ENCODE assay signal across 24 cellular contexts in genomic region chr22:23380230-23380573, GRCh38.
DNase-seq lines count a peak whose midpoint lies in the region; ATAC-seq and TF ChIP-seq lines count a peak whose summit lies in the region.
"Had no signal": no experiment of that assay in that cellular context is flagged by ENCODE, and none has a peak within 500 bp of the region (broad histone marks: within the 10 kb centered on the region; RNA-seq: fewer than 3 reads in every experiment).

No MANE protein-coding gene starts in this region.

- H3K27me3 Mint-ChIP-seq in natural killer cell treated with Interleukin-12 subunit alpha and Interleukin-12 subunit beta and Interleukin-15 and Interleukin-18, amount 100 ng/mL, for 72 hours = peaks cover 5 to 20% of the 10 kb centered on the region in 2 donors
- peaks cover 5 to 7% of the 10 kb centered on the region in 2 donors for H3K27me3 Mint-ChIP-seq in natural killer cell (ENCODE audit: low read depth in 2 of 2)
- H3K27me3 Mint-ChIP-seq in chondrocyte (ENCODE audit: low read depth) = peaks cover 13% of the 10 kb centered on the region
- H3K27me3 Mint-ChIP-seq: activated naive CD8-positive, alpha-beta T cell had no signal

- H3K4me3 Mint-ChIP-seq in natural killer cell treated with Interleukin-12 subunit alpha and Interleukin-12 subunit beta and Interleukin-15 and Interleukin-18, amount 100 ng/mL, for 72 hours = no peak overlapping the region
- H3K4me3 Mint-ChIP-seq in natural killer cell (no peak overlapping the region), chondrocyte (ENCODE audit: unreplicated experiment) (no peak overlapping the region)
- H3K4me3 Mint-ChIP-seq: activated CD8-positive, alpha-beta T cell treated with anti-CD3 and anti-CD28 coated beads, Interleukin-2, amount 10 ng/mL, durations not matched to agents 7 days and 5 days; activated naive CD8-positive, alpha-beta T cell; CD8-positive, alpha-beta T cell; nephron; stimulated activated naive CD8-positive, alpha-beta T cell treated with anti-CD3 and anti-CD28 coated beads, Interleukin-15, amount 100 ng/mL, for 72 hours; T-helper 17 cell had no signal

- H3K36me3 Mint-ChIP-seq in natural killer cell treated with Interleukin-12 subunit alpha and Interleukin-12 subunit beta and Interleukin-15 and Interleukin-18, amount 100 ng/mL, for 72 hours = no peaks in the 10 kb centered on the region
- H3K36me3 Mint-ChIP-seq in natural killer cell (no peaks in the 10 kb centered on the region), chondrocyte (ENCODE audit: low read depth) (no peaks in the 10 kb centered on the region)
- H3K36me3 Mint-ChIP-seq: activated naive CD8-positive, alpha-beta T cell; CD8-positive, alpha-beta T cell had no signal

- peaks cover 0 to 9% of the 10 kb centered on the region in 2 donors for H3K4me1 Mint-ChIP-seq in natural killer cell treated with Interleukin-12 subunit alpha and Interleukin-12 subunit beta and Interleukin-15 and Interleukin-18, amount 100 ng/mL, for 72 hours (ENCODE audit: low read depth in 2 of 2)
- H3K4me1 Mint-ChIP-seq in natural killer cell (peaks cover 6 to 9% of the 10 kb centered on the region in 2 donors), chondrocyte (ENCODE audit: low read depth) (peaks cover 4% of the 10 kb centered on the region)
- H3K4me1 Mint-ChIP-seq: stimulated activated naive CD8-positive, alpha-beta T cell treated with anti-CD3 and anti-CD28 coated beads, Interleukin-15, amount 100 ng/mL, for 72 hours; T-helper 17 cell had no signal

- H3K27ac Mint-ChIP-seq in natural killer cell treated with Interleukin-12 subunit alpha and Interleukin-12 subunit beta and Interleukin-15 and Interleukin-18, amount 100 ng/mL, for 72 hours = no peak overlapping the region
- H3K27ac Mint-ChIP-seq in natural killer cell (no peak overlapping the region), chondrocyte (ENCODE audit: unreplicated experiment) (no peak overlapping the region)
- H3K27ac Mint-ChIP-seq: activated naive CD8-positive, alpha-beta T cell; activated T-helper 2 cell treated with anti-CD3 and anti-CD28 coated beads, Interferon-gamma antibody, Interleukin-2, Interleukin-4, amounts not matched to agents 10 μg/mL and 5 μg/mL and 100 μg/mL, durations not matched to agents 14 hours and 24 hours and 36 hours; CD8-positive, alpha-beta T cell; nephron; T-helper 17 cell had no signal

- intact Hi-C loops in natural killer cell (cut with micrococcal nuclease) = loop anchor here (5.0 kb wide), 1 partner anchor 203 kb away; no protein-coding TSS in a partner anchor

- DNase-seq in DMS79 treated with DMSO at 0.1 percent for 48 hours (lab: John Stamatoyannopoulos, UW) (peak; percentile 5), DMS79 (lab: John Stamatoyannopoulos, UW) (no peak), natural killer cell (no peak), RPMI8226 (peak; percentile 74), chondrocyte (ENCODE audit: low spot score) (no peak), NCI-H446 treated with DMSO at 0.1 percent for 48 hours (lab: John Stamatoyannopoulos, UW) (no peak)
- peak; percentile 29 for DNase-seq in natural killer cell treated with Interleukin-12 subunit alpha and Interleukin-12 subunit beta and Interleukin-15 and Interleukin-18, amount 100 ng/mL, for 72 hours (ENCODE audit: low spot score)
- DNase-seq: activated CD8-positive, alpha-beta T cell treated with anti-CD3 and anti-CD28 coated beads, Interleukin-2, amount 10 ng/mL, durations not matched to agents 7 days and 5 days; anterior cingulate cortex; CD8-positive, alpha-beta T cell; cortex of kidney; foreskin fibroblast; head of caudate nucleus; MV-4-11; NCI-H2081 treated with DMSO at 0.1 percent for 48 hours; ovary; stimulated activated naive CD8-positive, alpha-beta T cell treated with anti-CD3 and anti-CD28 coated beads, Interleukin-15, amount 100 ng/mL, for 72 hours; T-helper 17 cell had no signal

- TF ChIP-seq CTCF in natural killer cell (IDR thresholded peaks at IDR 0.05) (no peak), chondrocyte (IDR thresholded peaks at IDR 0.05) (no peak)

- no peak for ATAC-seq in natural killer cell treated with Interleukin-12 subunit alpha and Interleukin-12 subunit beta and Interleukin-15 and Interleukin-18, amount 100 ng/mL, for 72 hours
- ATAC-seq in natural killer cell (no peak), HG03442 (IDR thresholded peaks at IDR 0.05; ENCODE audit: unreplicated experiment) (no peak)
- ATAC-seq: activated CD8-positive, alpha-beta T cell treated with anti-CD3 and anti-CD28 coated beads, Interleukin-2, amount 10 ng/mL, durations not matched to agents 7 days and 5 days; CD8-positive, alpha-beta T cell; GM12878; SK-N-SH treated with all-trans-retinoic acid at 6 μM for 48 hours; stimulated activated naive CD8-positive, alpha-beta T cell treated with anti-CD3 and anti-CD28 coated beads, Interleukin-15, amount 100 ng/mL, for 72 hours; T-helper 17 cell had no signal

- no peaks in the 10 kb centered on the region for H3K9me3 Mint-ChIP-seq in natural killer cell treated with Interleukin-12 subunit alpha and Interleukin-12 subunit beta and Interleukin-15 and Interleukin-18, amount 100 ng/mL, for 72 hours
- H3K9me3 Mint-ChIP-seq in natural killer cell (peaks cover 0 to 5% of the 10 kb centered on the region in 2 donors), chondrocyte (ENCODE audit: low read depth) (no peaks in the 10 kb centered on the region)
- H3K9me3 Mint-ChIP-seq: activated T-helper 2 cell treated with anti-CD3 and anti-CD28 coated beads, Interferon-gamma antibody, Interleukin-2, Interleukin-4, amounts not matched to agents 10 μg/mL and 5 μg/mL and 100 μg/mL, durations not matched to agents 14 hours and 24 hours and 36 hours; CD8-positive, alpha-beta T cell; nephron; stimulated activated naive CD8-positive, alpha-beta T cell treated with anti-CD3 and anti-CD28 coated beads, Interleukin-15, amount 100 ng/mL, for 72 hours had no signal

Comparison
In these comparisons a context has a peak if more than half of its experiments do, and no peak if none do; other contexts are left out.
1. DNase-seq: peak in DMS79 treated with DMSO at 0.1 percent for 48 hours (single experiment), natural killer cell treated with Interleukin-12 subunit alpha and Interleukin-12 subunit beta and Interleukin-15 and Interleukin-18, amount 100 ng/mL, for 72 hours (single experiment) and RPMI8226 (single experiment); none in DMS79 (single experiment), natural killer cell (single experiment), chondrocyte (single experiment) and NCI-H446 treated with DMSO at 0.1 percent for 48 hours (single experiment).